Comparison of ENCODE assay signal across 1 cellular context in the genomic region with DNA sequence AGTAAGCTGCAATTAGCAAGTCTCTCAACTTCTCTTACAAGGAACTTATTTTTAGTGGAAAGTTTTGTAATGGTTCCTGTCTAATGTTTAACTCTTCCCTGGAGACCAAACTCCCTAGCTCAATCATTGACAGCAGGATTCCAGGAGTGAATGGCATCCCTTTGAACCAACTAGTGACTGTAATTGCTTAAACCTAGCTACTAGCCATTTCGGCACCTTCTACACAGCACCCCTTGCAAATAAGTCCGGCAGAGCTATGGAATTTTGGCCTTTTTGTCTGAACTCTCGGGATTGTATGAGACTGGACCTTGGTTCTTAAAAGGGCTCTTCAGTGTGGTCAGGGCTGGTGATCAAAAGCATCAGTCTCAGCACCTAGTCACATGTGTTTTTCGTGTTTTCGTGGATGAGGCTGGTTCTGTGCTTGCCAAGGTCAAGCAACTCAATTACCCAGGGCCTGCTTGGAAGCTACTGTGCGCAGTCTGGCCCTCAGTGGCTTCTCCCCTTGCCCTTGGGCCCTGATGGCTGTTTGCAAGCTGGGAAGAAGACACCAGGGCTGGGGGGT.
TF ChIP-seq lines count a peak whose summit lies in the region.

No MANE protein-coding gene starts in this region.

TF ChIP-seq in IMR-90, 13 proteins besides CTCF, POLR2A, EP300 and RAD21:
- TF ChIP-seq MAZ (IDR thresholded peaks at IDR 0.05; ENCODE audit: borderline replicate concordance, low read depth, low read length) (no peak), BHLHE40 (IDR thresholded peaks at IDR 0.05; ENCODE audit: low read depth, low read length) (no peak), CHD1 (IDR thresholded peaks at IDR 0.05; ENCODE audit: low read depth, low read length) (no peak), FOS (IDR thresholded peaks at IDR 0.05; ENCODE audit: low read depth, low read length) (no peak), CEBPB (IDR thresholded peaks at IDR 0.05; ENCODE audit: low read depth, low read length) (no peak)
- TF ChIP-seq, protein P1, sequence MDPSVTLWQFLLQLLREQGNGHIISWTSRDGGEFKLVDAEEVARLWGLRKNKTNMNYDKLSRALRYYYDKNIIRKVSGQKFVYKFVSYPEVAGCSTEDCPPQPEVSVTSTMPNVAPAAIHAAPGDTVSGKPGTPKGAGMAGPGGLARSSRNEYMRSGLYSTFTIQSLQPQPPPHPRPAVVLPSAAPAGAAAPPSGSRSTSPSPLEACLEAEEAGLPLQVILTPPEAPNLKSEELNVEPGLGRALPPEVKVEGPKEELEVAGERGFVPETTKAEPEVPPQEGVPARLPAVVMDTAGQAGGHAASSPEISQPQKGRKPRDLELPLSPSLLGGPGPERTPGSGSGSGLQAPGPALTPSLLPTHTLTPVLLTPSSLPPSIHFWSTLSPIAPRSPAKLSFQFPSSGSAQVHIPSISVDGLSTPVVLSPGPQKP (IDR thresholded peaks at IDR 0.05; ENCODE audit: borderline replicate concordance, low read depth, low read length) = no peak
- TF ChIP-seq, protein P2, sequence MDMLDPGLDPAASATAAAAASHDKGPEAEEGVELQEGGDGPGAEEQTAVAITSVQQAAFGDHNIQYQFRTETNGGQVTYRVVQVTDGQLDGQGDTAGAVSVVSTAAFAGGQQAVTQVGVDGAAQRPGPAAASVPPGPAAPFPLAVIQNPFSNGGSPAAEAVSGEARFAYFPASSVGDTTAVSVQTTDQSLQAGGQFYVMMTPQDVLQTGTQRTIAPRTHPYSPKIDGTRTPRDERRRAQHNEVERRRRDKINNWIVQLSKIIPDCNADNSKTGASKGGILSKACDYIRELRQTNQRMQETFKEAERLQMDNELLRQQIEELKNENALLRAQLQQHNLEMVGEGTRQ (IDR thresholded peaks at IDR 0.05; ENCODE audit: low read depth, low read length) = no peak
